ENCODE assay signal across 8 cellular contexts in genomic region chr7:152434511-152435383, GRCh38. TPM values are rescaled to one million over a fixed set of nuclear protein-coding genes. Genes with fewer than 3 reads are reported as not detected.
A peak's percentile ranks its signal among the peaks of the same experiment; 100 is the strongest.
DNase-seq lines count a peak whose midpoint lies in the region; ATAC-seq lines count a peak whose summit lies in the region.
"Not testable (repeated sequence)": the region's sequence is repeated elsewhere in the genome, so short reads cannot be mapped to it uniquely, and the experiment has no call there.

No MANE protein-coding gene starts in this region.

- H3K9me3 ChIP-seq in CD4-positive, CD25-positive, alpha-beta regulatory T cell (ENCODE audit: control insufficient read depth in 2 of 2, low read length in 2 of 2): not testable (repeated sequence)

- H3K4me1 ChIP-seq in CD4-positive, CD25-positive, alpha-beta regulatory T cell (ENCODE audit: control insufficient read depth, insufficient read depth, low read length, poor library complexity, severe bottlenecking): peaks cover 18% of the 10 kb centered on the region

- H3K4me3 Mint-ChIP-seq in CD4-positive, CD25-positive, alpha-beta regulatory T cell: peak overlapping the region; percentile 88 to 98 (median 96)
- peak overlapping the region; percentile 95 for H3K4me3 Mint-ChIP-seq in T-helper 2 cell treated with Interferon-gamma antibody and Interleukin-4, amounts not matched to agents 5 μg/mL and 100 μg/mL, for 36 hours
- peak overlapping the region; percentile 94 for H3K4me3 Mint-ChIP-seq in activated naive CD8-positive, alpha-beta T cell treated with anti-CD3 and anti-CD28 coated beads, Interleukin-2, amount 50 U/mL, for 24 hours

- in situ Hi-C loops in KBM-7 (cut with MboI; ENCODE audit: low pct_unique_long_range_greater_than_20kb, low sequenced_read_pairs): not testable (repeated sequence)

- peak overlapping the region; percentile 76 for H3K27ac ChIP-seq in CD4-positive, CD25-positive, alpha-beta regulatory T cell (ENCODE audit: insufficient read depth, low read length, poor library complexity, severe bottlenecking)

- H3K36me3 ChIP-seq in CD4-positive, CD25-positive, alpha-beta regulatory T cell (ENCODE audit: control insufficient read depth, insufficient read depth, low read length): not testable (repeated sequence)

- peaks cover 12 to 44% (median 20%) of the 10 kb centered on the region in 4 donors for H3K4me1 Mint-ChIP-seq in CD4-positive, CD25-positive, alpha-beta regulatory T cell
- H3K4me1 Mint-ChIP-seq in T-helper 2 cell treated with Interferon-gamma antibody and Interleukin-4, amounts not matched to agents 5 μg/mL and 100 μg/mL, for 36 hours (ENCODE audit: low read depth): peaks cover 24% of the 10 kb centered on the region
- peaks cover 41% of the 10 kb centered on the region for H3K4me1 Mint-ChIP-seq in activated naive CD8-positive, alpha-beta T cell treated with anti-CD3 and anti-CD28 coated beads, Interleukin-2, amount 50 U/mL, for 24 hours

- peak overlapping the region; percentile 92 to 96 (median 93) for H3K27ac Mint-ChIP-seq in CD4-positive, CD25-positive, alpha-beta regulatory T cell
- peak overlapping the region; percentile 90 for H3K27ac Mint-ChIP-seq in T-helper 2 cell treated with Interferon-gamma antibody and Interleukin-4, amounts not matched to agents 5 μg/mL and 100 μg/mL, for 36 hours
- H3K27ac Mint-ChIP-seq in activated naive CD8-positive, alpha-beta T cell treated with anti-CD3 and anti-CD28 coated beads, Interleukin-2, amount 50 U/mL, for 24 hours: peak overlapping the region; percentile 90

- peak in 1 of 2 donors; percentile 6 for ATAC-seq in CD4-positive, CD25-positive, alpha-beta regulatory T cell (ENCODE audit: low read depth in 2 of 2)
- peak; percentile 23 for ATAC-seq in GM21529 (IDR thresholded peaks at IDR 0.05; ENCODE audit: unreplicated experiment)
- peak; percentile 30 for ATAC-seq in activated naive CD8-positive, alpha-beta T cell treated with anti-CD3 and anti-CD28 coated beads, Interleukin-2, amount 50 U/mL, for 24 hours

- peaks cover 21% of the 10 kb centered on the region for H3K27me3 Mint-ChIP-seq in CD4-positive, CD25-positive, alpha-beta regulatory T cell
- H3K27me3 Mint-ChIP-seq in T-helper 2 cell treated with Interferon-gamma antibody and Interleukin-4, amounts not matched to agents 5 μg/mL and 100 μg/mL, for 36 hours (ENCODE audit: low read depth); activated naive CD8-positive, alpha-beta T cell treated with anti-CD3 and anti-CD28 coated beads, Interleukin-2, amount 50 U/mL, for 24 hours: not testable (repeated sequence)

- not testable (repeated sequence) for H3K9me3 Mint-ChIP-seq in CD4-positive, CD25-positive, alpha-beta regulatory T cell; T-helper 2 cell treated with Interferon-gamma antibody and Interleukin-4, amounts not matched to agents 5 μg/mL and 100 μg/mL, for 36 hours; activated naive CD8-positive, alpha-beta T cell treated with anti-CD3 and anti-CD28 coated beads, Interleukin-2, amount 50 U/mL, for 24 hours

- not testable (repeated sequence) for H3K27me3 ChIP-seq in CD4-positive, CD25-positive, alpha-beta regulatory T cell (ENCODE audit: control insufficient read depth, insufficient read depth, low read length)

- peak overlapping the region; percentile 82 for H3K4me3 ChIP-seq in CD4-positive, CD25-positive, alpha-beta regulatory T cell (ENCODE audit: low read depth, low read length)

- not testable (repeated sequence) for H3K36me3 Mint-ChIP-seq in CD4-positive, CD25-positive, alpha-beta regulatory T cell; T-helper 2 cell treated with Interferon-gamma antibody and Interleukin-4, amounts not matched to agents 5 μg/mL and 100 μg/mL, for 36 hours (ENCODE audit: low read depth); activated naive CD8-positive, alpha-beta T cell treated with anti-CD3 and anti-CD28 coated beads, Interleukin-2, amount 50 U/mL, for 24 hours (ENCODE audit: low read depth)

- peak; percentile 11 to 62 (median 44) for DNase-seq in CD4-positive, CD25-positive, alpha-beta regulatory T cell
- DNase-seq in KBM-7 (peak; percentile 63), foreskin melanocyte (peak; percentile 36), myocyte (ENCODE audit: low read depth) (peak; percentile 59)
- DNase-seq in T-helper 2 cell treated with Interferon-gamma antibody and Interleukin-4, amounts not matched to agents 5 μg/mL and 100 μg/mL, for 36 hours (ENCODE audit: low spot score): peak; percentile 42
- DNase-seq in activated naive CD8-positive, alpha-beta T cell treated with anti-CD3 and anti-CD28 coated beads, Interleukin-2, amount 50 U/mL, for 24 hours: peak; percentile 40
- peak; percentile 9 for DNase-seq in stimulated activated CD8-positive, alpha-beta memory T cell treated with anti-CD3 and anti-CD28 coated beads, Interleukin-15, amount 100 ng/mL, for 24 hours (ENCODE audit: low read depth)

RNA-seq across cellular contexts. Expression of gene KMT2C, which starts 1.1 kb away (rescaled TPM):
- total RNA-seq in CD4-positive, CD25-positive, alpha-beta regulatory T cell: 160 TPM
- polyA plus RNA-seq in CD4-positive, CD25-positive, alpha-beta regulatory T cell: 10 to 100 TPM in 1 of 4 donors, 1 to 10 TPM in 3; 8.6 to 10.4 (median 9.3) TPM
- total RNA-seq in myocyte: 38.0 and 42.8 TPM in 2 replicates
- polyA plus RNA-seq in myocyte (2012): 12.8 TPM

Comparison
In these comparisons a context has a peak if more than half of its experiments do, and no peak if none do; other contexts are left out.
1. DNase-seq: peak in every context shown above with its lines; median percentile 63 in KBM-7; 59 in myocyte; 44 in CD4-positive, CD25-positive, alpha-beta regulatory T cell; 42 in T-helper 2 cell treated with Interferon-gamma antibody and Interleukin-4, amounts not matched to agents 5 μg/mL and 100 μg/mL, for 36 hours; 40 in activated naive CD8-positive, alpha-beta T cell treated with anti-CD3 and anti-CD28 coated beads, Interleukin-2, amount 50 U/mL, for 24 hours; 36 in foreskin melanocyte; 9 in stimulated activated CD8-positive, alpha-beta memory T cell treated with anti-CD3 and anti-CD28 coated beads, Interleukin-15, amount 100 ng/mL, for 24 hours.